In genomic region chr7:73682745-73683055, GRCh38 we compare ENCODE assay signal across 8 cellular contexts. TPM values are rescaled to one million over a fixed set of nuclear protein-coding genes. Genes with fewer than 3 reads are reported as not detected.
DNase-seq lines count a peak whose midpoint lies in the region; ATAC-seq and TF ChIP-seq lines count a peak whose summit lies in the region.

No MANE protein-coding gene starts in this region.

- H3K27ac ChIP-seq in HCT116 (ENCODE audit: low read depth, low read length) (peak overlapping the region; percentile 91), tibial artery (peak overlapping the region; percentile 81 to 93)

- H3K36me3 ChIP-seq in HCT116 (ENCODE audit: control insufficient read depth in 1 of 2, insufficient read depth in 2 of 2, low read length in 2 of 2) (peaks cover 12 to 21% of the 10 kb centered on the region in 2 experiments; a peak in 3 of 4 replicates), adipocyte (ENCODE audit: control insufficient read depth, insufficient read depth, low read length, severe bottlenecking) (peaks cover 16% of the 10 kb centered on the region), tibial artery (peaks cover 14 to 37% (median 20%) of the 10 kb centered on the region in 3 donors)

- H3K27me3 ChIP-seq in HCT116 (ENCODE audit: insufficient read depth, low read length), result no peaks in the 10 kb centered on the region
- H3K27me3 ChIP-seq in adipocyte (replicated peaks; ENCODE audit: control insufficient read depth, insufficient read depth, low read length), result no peaks in the 10 kb centered on the region
- H3K27me3 ChIP-seq in tibial artery, result no peaks in the 10 kb centered on the region

- peak overlapping the region; percentile 73 for H3K4me3 ChIP-seq in AG09309 (ENCODE audit: control insufficient read depth, low read depth, low read length)
- peak overlapping the region; percentile 92 to 100 for H3K4me3 ChIP-seq in HCT116 (replicated peaks in 1 of 2; ENCODE audit: low read depth in 1 of 2, low read length in 2 of 2)
- H3K4me3 ChIP-seq in adipocyte (ENCODE audit: low read length), result peak overlapping the region; percentile 97
- H3K4me3 ChIP-seq in tibial artery, result peak overlapping the region; percentile 87 to 98

- POLR2A ChIA-PET in HCT116 (lab: Charles Lee), result no interaction called here

- no peak for TF ChIP-seq POLR2A in HCT116 (IDR thresholded peaks at IDR 0.05; ENCODE audit: borderline replicate concordance, extremely low read depth, insufficient read depth, insufficient read length)

- TF ChIP-seq CTCF in AG09309 (IDR thresholded peaks at IDR 0.05; ENCODE audit: control insufficient read depth, insufficient read depth, low read depth, low read length, missing control alignments) (no peak), HCT116 (IDR thresholded peaks at IDR 0.05 in 2 of 3, conservative IDR thresholded peaks at IDR 0.05 in 1 of 3; ENCODE audit: borderline replicate concordance in 1 of 3, insufficient read depth in 1 of 3, low read depth in 2 of 3, low read length in 2 of 3) (no peak), tibial artery (IDR thresholded peaks at IDR 0.05) (no peak)

- ATAC-seq in HCT116 (peak; percentile 13; the same call in 1 of the 2 replicates), left lobe of liver (peak; percentile 3)

- peak overlapping the region; percentile 94 for H3K4me2 ChIP-seq in HCT116 (ENCODE audit: low read length)

- RAD21 ChIA-PET in HCT116 (lab: Charles Lee; ENCODE audit: low non-redundant PET in 1 of 2, low total read pairs in 2 of 2, uncharacterized antibody in 2 of 2, unreplicated experiment in 2 of 2), result no interaction called here

- no peaks in the 10 kb centered on the region for H3K9me2 ChIP-seq in HCT116 (ENCODE audit: insufficient read depth)

- BruUV-seq in HCT116 (replicated peaks; lab: Mats Ljungman, UMichigan), result no TSS peak

- no peaks in the 10 kb centered on the region for H3K9me3 ChIP-seq in HCT116 (ENCODE audit: control insufficient read depth in 1 of 2, insufficient read depth in 1 of 2, low read depth in 1 of 2, low read length in 2 of 2)
- no peaks in the 10 kb centered on the region for H3K9me3 ChIP-seq in adipocyte (ENCODE audit: control insufficient read depth, low read length)
- H3K9me3 ChIP-seq in tibial artery, result no peaks in the 10 kb centered on the region

- no peak overlapping the region for H2AFZ ChIP-seq in HCT116 (ENCODE audit: low read depth, low read length, poor library complexity, severe bottlenecking)

- TF ChIP-seq RAD21 in HCT116 (IDR thresholded peaks at IDR 0.05; ENCODE audit: low read depth), result no peak

- no peaks in the 10 kb centered on the region for H4K20me1 ChIP-seq in HCT116 (ENCODE audit: insufficient read depth)

- H3K4me1 ChIP-seq in HCT116 (ENCODE audit: control insufficient read depth in 1 of 2, insufficient read depth in 2 of 2, low read length in 2 of 2), result peaks cover 11 to 24% of the 10 kb centered on the region in 2 experiments
- peaks cover 21% of the 10 kb centered on the region for H3K4me1 ChIP-seq in adipocyte (ENCODE audit: control insufficient read depth, insufficient read depth, low read length)
- peaks cover 0 to 37% (median 28%) of the 10 kb centered on the region in 4 donors for H3K4me1 ChIP-seq in tibial artery

- DNase-seq in AG09309 (ENCODE audit: low read depth), result no peak
- no peak for DNase-seq in HCT116 (ENCODE audit: low read depth, low spot score)
- no peak for DNase-seq in adipocyte (ENCODE audit: low read depth)
- DNase-seq in left lobe of liver (ENCODE audit: low spot score), result no peak
- no peak for DNase-seq in tibial artery
- DNase-seq in germinal center (ENCODE audit: low spot score), result no peak
- no peak for DNase-seq in cerebellar nuclear complex (lab: John Stamatoyannopoulos, UW)
- DNase-seq in H4 (ENCODE audit: low spot score), result no peak

- intact Hi-C loops in HCT116 (cut with micrococcal nuclease), result no loop called here
- intact Hi-C loops in tibial artery (cut with DNase I; ENCODE audit: low total_unique reads), result loop anchor here (5.0 kb wide), 1 partner anchor 40 kb away; no protein-coding TSS in a partner anchor

- H3K79me2 ChIP-seq in HCT116 (ENCODE audit: insufficient read depth, low read length), result peaks cover 87% of the 10 kb centered on the region

- CTCF ChIA-PET in HCT116 (lab: Charles Lee), result no interaction called here

- H3K9ac ChIP-seq in HCT116 (ENCODE audit: low read length) (peak overlapping the region; percentile 98), adipocyte (ENCODE audit: low read length) (peak overlapping the region; percentile 95)

TF ChIP-seq in HCT116, 20 proteins besides CTCF, POLR2A, EP300 and RAD21:
- no peak for TF ChIP-seq ZBTB33 (IDR thresholded peaks at IDR 0.05; ENCODE audit: extremely low read depth, insufficient replicate concordance, low read length)
- no peak for TF ChIP-seq ELF1 (IDR thresholded peaks at IDR 0.05; ENCODE audit: borderline replicate concordance, low read depth)
- no peak for TF ChIP-seq SRF (IDR thresholded peaks at IDR 0.05; ENCODE audit: low read depth)
- no peak for TF ChIP-seq CEBPB (IDR thresholded peaks at IDR 0.05; ENCODE audit: low read depth)
- TF ChIP-seq SP1 (IDR thresholded peaks at IDR 0.05; ENCODE audit: low read depth), result no peak
- no peak for TF ChIP-seq JUND (IDR thresholded peaks at IDR 0.05)

RNA-seq across cellular contexts. Expression of gene DNAJC30, which starts 0.6 kb away (rescaled TPM):
- total RNA-seq in HCT116 (2021; ENCODE audit: unreplicated experiment) (8.5 TPM), left lobe of liver (10.0 TPM)
- polyA plus RNA-seq in HCT116 (2012), result 3.4 and 5.1 TPM in 2 replicates
- total RNA-seq in H4 (2014; rRNA removed; shearing (Covaris generic)), result 2.0 and 2.7 TPM in 2 replicates

RNA-seq across cellular contexts. Expression of gene BUD23, which starts 0.7 kb away (rescaled TPM):
- total RNA-seq in HCT116 (2021; ENCODE audit: unreplicated experiment) (168 TPM), left lobe of liver (28.2 TPM)
- polyA plus RNA-seq in HCT116 (2012), result 148 and 164 TPM in 2 replicates
- total RNA-seq in H4 (2014; rRNA removed; shearing (Covaris generic)), result 31.9 and 80.5 TPM in 2 replicates

RNA-seq across cellular contexts. Expression of gene VPS37D, which starts 15.1 kb away (rescaled TPM):
- total RNA-seq in HCT116 (2021; ENCODE audit: unreplicated experiment), result 9.5 TPM
- 8.2 and 9.2 TPM in 2 replicates for polyA plus RNA-seq in HCT116 (2012)
- total RNA-seq in left lobe of liver, result 2.6 TPM
- total RNA-seq in H4 (2014; rRNA removed; shearing (Covaris generic)), result 3.7 and 6.3 TPM in 2 replicates

RNA-seq across cellular contexts. Expression of gene STX1A, which starts 36.8 kb away (rescaled TPM):
- 39.4 TPM for total RNA-seq in HCT116 (2021; ENCODE audit: unreplicated experiment)
- 41.2 and 46.8 TPM in 2 replicates for polyA plus RNA-seq in HCT116 (2012)
- total RNA-seq in left lobe of liver, result 2.9 TPM
- 3.5 and 12.1 TPM in 2 replicates for total RNA-seq in H4 (2014; rRNA removed; shearing (Covaris generic))

RNA-seq across cellular contexts. Expression of gene ABHD11, which starts 55.9 kb away (rescaled TPM):
- 69.8 TPM for total RNA-seq in HCT116 (2021; ENCODE audit: unreplicated experiment)
- polyA plus RNA-seq in HCT116 (2012), result 56.8 and 61.1 TPM in 2 replicates
- 6.9 TPM for total RNA-seq in left lobe of liver
- total RNA-seq in H4 (2014; rRNA removed; shearing (Covaris generic)), result 25.8 and 37.7 TPM in 2 replicates
